Comparison of ENCODE assay signal across 26 cellular contexts in genomic region chr6:7827142-7827541, GRCh38.
DNase-seq lines count a peak whose midpoint lies in the region; ATAC-seq and TF ChIP-seq lines count a peak whose summit lies in the region.
"Had no signal": no experiment of that assay in that cellular context is flagged by ENCODE, and none has a peak within 500 bp of the region (broad histone marks: within the 10 kb centered on the region; RNA-seq: fewer than 3 reads in every experiment).

No MANE protein-coding gene starts in this region.

- H3K4me3 ChIP-seq in left ventricle myocardium inferior (no peak overlapping the region), right atrium auricular region (no peak overlapping the region), upper lobe of left lung (no peak overlapping the region)
- H3K4me3 ChIP-seq in effector memory CD4-positive, alpha-beta T cell (ENCODE audit: insufficient read depth, low read depth, low read length, poor library complexity, severe bottlenecking), result no peak overlapping the region
- H3K4me3 ChIP-seq: heart left ventricle, prostate gland had no signal

- H3K9me3 ChIP-seq in left ventricle myocardium inferior (replicated peaks), result no peaks in the 10 kb centered on the region
- no peaks in the 10 kb centered on the region for H3K9me3 ChIP-seq in right atrium auricular region
- no peaks in the 10 kb centered on the region for H3K9me3 ChIP-seq in upper lobe of left lung
- no peaks in the 10 kb centered on the region for H3K9me3 ChIP-seq in effector memory CD4-positive, alpha-beta T cell (ENCODE audit: control insufficient read depth, low read length)
- H3K9me3 ChIP-seq: heart left ventricle, prostate gland had no signal

- H3K4me1 ChIP-seq in left ventricle myocardium inferior (peaks cover 7% of the 10 kb centered on the region), right atrium auricular region (no peaks in the 10 kb centered on the region), upper lobe of left lung (peaks cover 0 to 2% (median 0%) of the 10 kb centered on the region in 4 donors)
- no peaks in the 10 kb centered on the region for H3K4me1 ChIP-seq in effector memory CD4-positive, alpha-beta T cell (ENCODE audit: control insufficient read depth, insufficient read depth, low read length, poor library complexity, severe bottlenecking)
- H3K4me1 ChIP-seq: prostate gland had no signal

- H3K4me1 Mint-ChIP-seq in chondrocyte (ENCODE audit: low read depth), result peaks cover 11% of the 10 kb centered on the region
- H3K4me1 Mint-ChIP-seq: activated CD4-positive, alpha-beta memory T cell treated with anti-CD3 and anti-CD28 coated beads, Interleukin-2, amount 10 ng/mL, durations not matched to agents 7 days and 5 days; immature natural killer cell; memory B cell; natural killer cell; stimulated activated memory B cell treated with anti-CD40 and anti-IgM and Interleukin-4, amounts not matched to agents 10 μg/mL and 1 μg/mL and 100 μg/mL, for 72 hours had no signal

- no peaks in the 10 kb centered on the region for H3K36me3 Mint-ChIP-seq in chondrocyte (ENCODE audit: low read depth)
- H3K36me3 Mint-ChIP-seq: immature natural killer cell, natural killer cell had no signal

- no peaks in the 10 kb centered on the region for H3K9me3 Mint-ChIP-seq in chondrocyte (ENCODE audit: low read depth)
- H3K9me3 Mint-ChIP-seq: activated CD4-positive, alpha-beta memory T cell treated with anti-CD3 and anti-CD28 coated beads, Interleukin-2, amount 10 ng/mL, durations not matched to agents 7 days and 5 days; activated T-cell treated with anti-CD3 and anti-CD28 coated beads, Interleukin-2, amount 50 U/mL, for 24 hours; CD4-positive, alpha-beta T cell; immature natural killer cell had no signal

- peak overlapping the region; percentile 37 for H3K27ac Mint-ChIP-seq in chondrocyte (ENCODE audit: unreplicated experiment)
- H3K27ac Mint-ChIP-seq: activated CD4-positive, alpha-beta memory T cell treated with anti-CD3 and anti-CD28 coated beads, Interleukin-2, amount 10 ng/mL, durations not matched to agents 7 days and 5 days; activated T-cell treated with anti-CD3 and anti-CD28 coated beads, Interleukin-2, amount 50 U/mL, for 24 hours; CD4-positive, alpha-beta T cell; immature natural killer cell; memory B cell; natural killer cell; stimulated activated memory B cell treated with anti-CD40 and anti-IgM and Interleukin-4, amounts not matched to agents 10 μg/mL and 1 μg/mL and 100 μg/mL, for 72 hours had no signal

- DNase-seq in left ventricle myocardium inferior (no peak), right atrium auricular region (ENCODE audit: low spot score) (no peak), chondrocyte (ENCODE audit: low spot score) (no peak), kidney glomerular epithelial cell (lab: John Stamatoyannopoulos, UW) (peak; percentile 27), upper lobe of left lung (peak in 1 of 2 donors; percentile 62)
- DNase-seq in effector memory CD4-positive, alpha-beta T cell, result no peak
- no peak for DNase-seq in stimulated activated CD4-positive, alpha-beta T cell treated with anti-CD3 and anti-CD28 coated beads, Interleukin-15, amount 100 ng/mL, for 24 hours
- DNase-seq: activated CD4-positive, alpha-beta memory T cell treated with anti-CD3 and anti-CD28 coated beads, Interleukin-2, amount 10 ng/mL, durations not matched to agents 7 days and 5 days; activated naive CD4-positive, alpha-beta T cell treated with anti-CD3 and anti-CD28 coated beads, Interleukin-2, amount 50 U/mL, for 16 hours; activated T-cell treated with anti-CD3 and anti-CD28 coated beads, Interleukin-2, amount 50 U/mL, for 24 hours; CD4-positive, alpha-beta T cell; cortex of kidney; DMS53; heart left ventricle; immature natural killer cell; KBM-7; natural killer cell; NCI-H1092; NCI-H2081 treated with DMSO at 0.1 percent for 48 hours; NCI-H510A treated with DMSO at 0.1 percent for 48 hours; WERI-Rb-1 had no signal

- no peak overlapping the region for H3K4me3 Mint-ChIP-seq in chondrocyte (ENCODE audit: unreplicated experiment)
- H3K4me3 Mint-ChIP-seq: activated CD4-positive, alpha-beta memory T cell treated with anti-CD3 and anti-CD28 coated beads, Interleukin-2, amount 10 ng/mL, durations not matched to agents 7 days and 5 days; activated T-cell treated with anti-CD3 and anti-CD28 coated beads, Interleukin-2, amount 50 U/mL, for 24 hours; CD4-positive, alpha-beta T cell; immature natural killer cell; memory B cell; natural killer cell; stimulated activated memory B cell treated with anti-CD40 and anti-IgM and Interleukin-4, amounts not matched to agents 10 μg/mL and 1 μg/mL and 100 μg/mL, for 72 hours had no signal

- H3K27me3 Mint-ChIP-seq in chondrocyte (ENCODE audit: low read depth), result peaks cover 8% of the 10 kb centered on the region

- no peak for TF ChIP-seq CTCF in left ventricle myocardium inferior (IDR thresholded peaks at IDR 0.05; ENCODE audit: borderline replicate concordance)
- TF ChIP-seq CTCF in right atrium auricular region (IDR thresholded peaks at IDR 0.05), result no peak
- TF ChIP-seq CTCF in chondrocyte (IDR thresholded peaks at IDR 0.05), result no peak
- TF ChIP-seq CTCF in upper lobe of left lung (IDR thresholded peaks at IDR 0.05), result no peak

- H3K36me3 ChIP-seq in left ventricle myocardium inferior (no peaks in the 10 kb centered on the region), right atrium auricular region (no peaks in the 10 kb centered on the region), upper lobe of left lung (no peaks in the 10 kb centered on the region)
- no peaks in the 10 kb centered on the region for H3K36me3 ChIP-seq in effector memory CD4-positive, alpha-beta T cell (ENCODE audit: control insufficient read depth, insufficient read depth, low read length)
- H3K36me3 ChIP-seq: heart left ventricle, prostate gland, WERI-Rb-1 had no signal

- peaks cover 22% of the 10 kb centered on the region for H3K27me3 ChIP-seq in left ventricle myocardium inferior (ENCODE audit: low read depth)
- no peaks in the 10 kb centered on the region for H3K27me3 ChIP-seq in right atrium auricular region
- no peaks in the 10 kb centered on the region for H3K27me3 ChIP-seq in upper lobe of left lung
- no peaks in the 10 kb centered on the region for H3K27me3 ChIP-seq in effector memory CD4-positive, alpha-beta T cell (replicated peaks; ENCODE audit: control insufficient read depth, insufficient read depth, low read length, poor library complexity, severe bottlenecking)

- H3K27ac ChIP-seq in left ventricle myocardium inferior (replicated peaks), result peak overlapping the region; percentile 37
- no peak overlapping the region for H3K27ac ChIP-seq in right atrium auricular region
- H3K27ac ChIP-seq in upper lobe of left lung, result peak overlapping the region in 3 of 4 donors; percentile 23 to 78 (median 32)
- no peak overlapping the region for H3K27ac ChIP-seq in effector memory CD4-positive, alpha-beta T cell (ENCODE audit: insufficient read depth, low read length, poor library complexity, severe bottlenecking)
- H3K27ac ChIP-seq: epithelial cell of prostate, prostate gland, WERI-Rb-1 had no signal

- ATAC-seq in upper lobe of left lung (ENCODE audit: low FRiP score in 2 of 2), result peak in 1 of 2 donors; percentile 8
- ATAC-seq in HG03442 (IDR thresholded peaks at IDR 0.05; ENCODE audit: unreplicated experiment), result no peak
- ATAC-seq: natural killer cell; stimulated activated memory B cell treated with anti-CD40 and anti-IgM and Interleukin-4, amounts not matched to agents 10 μg/mL and 1 μg/mL and 100 μg/mL, for 72 hours had no signal

- intact Hi-C loops in left ventricle myocardium inferior (cut with micrococcal nuclease), result no loop called here

- TF ChIP-seq POLR2A in upper lobe of left lung (IDR thresholded peaks at IDR 0.05), result no peak

- 60 to 73% methylated on average over 6 to 7 of the region's 7 CpGs for WGBS in upper lobe of left lung, 2 donors

- no peak for TF ChIP-seq EP300 in upper lobe of left lung (IDR thresholded peaks at IDR 0.05)

Comparison
In these comparisons a context has a peak if more than half of its experiments do, and no peak if none do; other contexts are left out.
1. H3K27ac ChIP-seq: peak in left ventricle myocardium inferior (single experiment) and upper lobe of left lung (3 of 4); none in right atrium auricular region (0 of 2) and effector memory CD4-positive, alpha-beta T cell (single experiment).